In the genomic region with DNA sequence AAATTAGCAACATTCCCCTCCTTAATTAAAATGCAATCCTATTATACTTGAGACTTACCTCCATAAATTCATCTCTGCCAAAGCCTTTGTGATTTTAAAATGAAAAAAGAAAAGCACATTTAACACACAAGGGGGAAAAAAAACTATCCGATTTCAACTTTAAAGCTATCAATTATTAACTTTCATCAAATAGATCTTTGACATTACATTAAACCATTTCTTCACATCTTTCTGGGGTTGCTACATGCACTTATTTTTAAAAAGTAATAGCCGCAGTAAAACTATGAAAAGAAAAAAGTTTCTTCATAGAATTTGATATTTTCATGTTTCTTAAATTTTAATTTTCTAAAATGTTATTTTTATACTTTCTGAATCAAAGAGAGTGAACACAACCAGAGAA, we compare ENCODE assay signal across 9 cellular contexts.
"Had no signal": no experiment of that assay in that cellular context is flagged by ENCODE, and none has a peak within 500 bp of the region (broad histone marks: within the 10 kb centered on the region; RNA-seq: fewer than 3 reads in every experiment).

No MANE protein-coding gene starts in this region.

- H3K9me3 ChIP-seq: HAP-1 had no signal

- H3K4me3 ChIP-seq: GM23248, HAP-1, K562 had no signal

- FAIRE-seq: K562 had no signal

- H3K36me3 ChIP-seq: HAP-1 had no signal

- DNase-seq: GM23248, GOT3, H7, IMR-90, KG1 had no signal

- ATAC-seq: HCT116, K562 had no signal

- H3K9ac ChIP-seq: GM23248 had no signal

- H3K27ac ChIP-seq: GM23248, HL-60 had no signal
